1 cellular context compared by ENCODE assay signal in the genomic region with DNA sequence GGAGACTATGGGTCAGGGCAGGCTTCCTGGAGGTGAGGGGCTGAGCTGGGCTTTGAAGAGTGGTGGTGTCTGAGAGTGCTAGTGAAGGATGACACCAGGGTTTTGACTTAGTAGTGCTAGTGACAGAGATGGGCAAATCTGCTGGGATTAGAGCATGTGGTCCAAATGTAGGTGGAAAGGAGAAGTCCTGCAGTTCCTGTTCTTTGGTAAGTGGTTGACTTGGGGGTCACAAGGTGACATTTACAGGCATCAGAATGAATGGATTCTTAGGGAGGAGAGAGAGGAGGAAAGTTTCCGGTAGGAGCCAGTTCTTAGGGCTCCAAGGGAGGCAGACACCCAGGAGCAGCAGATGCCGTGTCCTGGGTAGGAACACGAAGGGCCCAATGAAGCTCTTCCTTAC.
TF ChIP-seq lines count a peak whose summit lies in the region.

No MANE protein-coding gene starts in this region.

TF ChIP-seq in HCT116, 20 proteins besides CTCF, POLR2A, EP300 and RAD21 (continued from another document):
- TF ChIP-seq, protein P1, sequence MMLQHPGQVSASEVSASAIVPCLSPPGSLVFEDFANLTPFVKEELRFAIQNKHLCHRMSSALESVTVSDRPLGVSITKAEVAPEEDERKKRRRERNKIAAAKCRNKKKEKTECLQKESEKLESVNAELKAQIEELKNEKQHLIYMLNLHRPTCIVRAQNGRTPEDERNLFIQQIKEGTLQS (IDR thresholded peaks at IDR 0.05): no peak
- TF ChIP-seq SIN3A (IDR thresholded peaks at IDR 0.05; ENCODE audit: low read depth) (no peak), TCF7L2 (IDR thresholded peaks at IDR 0.05; ENCODE audit: borderline replicate concordance, extremely low read depth, insufficient read depth, insufficient read length) (no peak), EZH2 (IDR thresholded peaks at IDR 0.05) (no peak), ZNF274 (IDR thresholded peaks at IDR 0.05; ENCODE audit: low read depth, low read length) (no peak), ZFX (IDR thresholded peaks at IDR 0.05) (no peak), JUND (IDR thresholded peaks at IDR 0.05) (no peak), SP1 (IDR thresholded peaks at IDR 0.05; ENCODE audit: low read depth) (no peak), SRF (IDR thresholded peaks at IDR 0.05; ENCODE audit: low read depth) (no peak), FOSL1 (IDR thresholded peaks at IDR 0.05; ENCODE audit: low read depth) (no peak)
TF ChIP-seq in HCT116: peak in this region for 0.
